In the genomic region with DNA sequence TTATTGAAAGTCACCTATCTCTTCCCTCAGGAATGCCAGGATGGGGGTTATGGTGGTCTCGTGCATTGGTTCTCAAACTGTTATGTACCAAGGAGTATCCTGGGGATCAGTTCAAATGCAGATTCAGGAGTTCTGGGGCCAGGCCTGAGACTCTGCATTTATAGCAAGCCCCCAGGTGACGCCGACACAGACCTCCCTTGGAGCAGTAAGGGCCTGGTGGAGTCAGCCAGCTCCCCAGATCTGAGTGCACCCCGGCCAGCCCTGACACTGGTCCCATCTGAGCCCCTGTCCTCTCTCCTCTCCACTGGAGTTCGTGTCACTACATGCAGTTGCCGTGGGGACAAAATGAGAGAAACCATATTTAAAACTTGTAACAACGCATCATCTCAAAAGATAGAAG, we compare ENCODE assay signal across 26 cellular contexts.
DNase-seq lines count a peak whose midpoint lies in the region; ATAC-seq, FAIRE-seq and TF ChIP-seq lines count a peak whose summit lies in the region.
"Had no signal": no experiment of that assay in that cellular context is flagged by ENCODE, and none has a peak within 500 bp of the region (broad histone marks: within the 10 kb centered on the region; RNA-seq: fewer than 3 reads in every experiment).

No MANE protein-coding gene starts in this region.

- peaks cover 45% of the 10 kb centered on the region for H3K4me1 ChIP-seq in A549
- H3K4me1 ChIP-seq in ascending aorta: peaks cover 23 to 56% of the 10 kb centered on the region in 2 donors
- peaks cover 39% of the 10 kb centered on the region for H3K4me1 ChIP-seq in lower lobe of right lung
- H3K4me1 ChIP-seq in smooth muscle cell (ENCODE audit: low read depth): peaks cover 53% of the 10 kb centered on the region
- H3K4me1 ChIP-seq: body of pancreas, Caco-2 had no signal

- DNase-seq in A549 (ENCODE audit: low read depth in 1 of 2, low spot score in 1 of 2): no peak
- DNase-seq in ascending aorta (ENCODE audit: low spot score in 2 of 2): no peak
- no peak for DNase-seq in lower lobe of right lung
- DNase-seq in smooth muscle cell (lab: John Stamatoyannopoulos, UW; ENCODE audit: unreplicated experiment): no peak
- no peak for DNase-seq in DMS79 (lab: John Stamatoyannopoulos, UW)
- no peak for DNase-seq in GDM1 (lab: John Stamatoyannopoulos, UW)
- DNase-seq in NCI-H510A (lab: John Stamatoyannopoulos, UW): no peak
- DNase-seq: activated CD4-positive, alpha-beta T cell treated with anti-CD3 and anti-CD28 coated beads, Interleukin-2, amount 10 ng/mL, durations not matched to agents 7 days and 5 days; activated naive CD4-positive, alpha-beta T cell; activated T-cell treated with anti-CD3 and anti-CD28 coated beads, Interleukin-2, amount 50 U/mL, for 72 hours; body of pancreas; C1 segment of cervical spinal cord; Caco-2; effector CD4-positive, alpha-beta T cell; GF-D8; naive B cell; NCI-H2171 treated with DMSO at 0.1 percent for 48 hours; NCI-H524 treated with DMSO at 0.1 percent for 48 hours; nucleus accumbens; SIG-M5; stimulated activated CD4-positive, alpha-beta T cell treated with anti-CD3 and anti-CD28 coated beads, Interleukin-4, amount 100 ng/mL, for 1 hour; SW 1271; T1000; testis had no signal

- TF ChIP-seq POLR2A in A549 (IDR thresholded peaks at IDR 0.05; ENCODE audit: low read length): no peak

- H4K20me1 ChIP-seq in smooth muscle cell (ENCODE audit: low read depth): no peaks in the 10 kb centered on the region

- H3K4me2 ChIP-seq in A549 (peak overlapping the region; percentile 34; the same call in 1 of the 3 replicates), smooth muscle cell (peak overlapping the region; percentile 72)
- H3K4me2 ChIP-seq: PC-9 had no signal

- TF ChIP-seq CTCF in A549 (IDR thresholded peaks at IDR 0.05): no peak
- no peak for TF ChIP-seq CTCF in ascending aorta (IDR thresholded peaks at IDR 0.05)
- TF ChIP-seq CTCF in lower lobe of right lung (IDR thresholded peaks at IDR 0.05): no peak
- no peak for TF ChIP-seq CTCF in smooth muscle cell (IDR thresholded peaks at IDR 0.05; ENCODE audit: borderline replicate concordance, insufficient read depth, poor library complexity, severe bottlenecking)

- H3K4me3 ChIP-seq in A549 (no peak overlapping the region), ascending aorta (no peak overlapping the region), lower lobe of right lung (no peak overlapping the region), smooth muscle cell (no peak overlapping the region)
- H3K4me3 ChIP-seq: body of pancreas, PC-9, testis had no signal

- CTCF ChIA-PET in A549 (lab: Yijun Ruan, JAX): interaction anchor here (1.1 to 1.5 kb wide), 5 partner anchors 8 to 198 kb away, joined by 3 to 5 read pairs (median 4); no protein-coding TSS in a partner anchor

- WGBS in A549 (ENCODE audit: missing lambda C conversion rate): 92% methylated on average over 7 of the region's 7 CpGs
- 92% methylated on average over 7 of the region's 7 CpGs for WGBS in smooth muscle cell (ENCODE audit: low lambda C conversion rate)

- no peak overlapping the region for H2AFZ ChIP-seq in smooth muscle cell (ENCODE audit: low read depth)
- H2AFZ ChIP-seq: PC-9 had no signal

- intact Hi-C loops in ascending aorta (cut with DNase I) (loop anchor here (2.0 kb wide), 1 partner anchor 15 kb away; no protein-coding TSS in a partner anchor), lower lobe of right lung (cut with DNase I) (loop anchor here (10.0 kb wide), 1 partner anchor 195 kb away; no protein-coding TSS in a partner anchor)

- ATAC-seq in A549 (no peak), lower lobe of right lung (no peak), HG03139 (IDR thresholded peaks at IDR 0.05; ENCODE audit: unreplicated experiment) (no peak)
- ATAC-seq: activated T-cell treated with anti-CD3 and anti-CD28 coated beads, Interleukin-2, amount 50 U/mL, for 72 hours; body of pancreas had no signal

- H3K79me2 ChIP-seq in smooth muscle cell (ENCODE audit: low read depth): peaks cover 41% of the 10 kb centered on the region

- H3K36me3 ChIP-seq in ascending aorta (peaks cover 0 to 4% of the 10 kb centered on the region in 2 donors), lower lobe of right lung (no peaks in the 10 kb centered on the region), smooth muscle cell (ENCODE audit: low read depth) (no peaks in the 10 kb centered on the region)

- FAIRE-seq in A549 (lab: Jason Lieb, UNC): no peak

- POLR2A ChIA-PET in A549 (lab: Yijun Ruan, JAX): interaction anchor here (0.5 to 1.4 kb wide), 2 partner anchors 113 to 116 kb away, joined by 3 to 4 read pairs; a partner anchor contains a TSS

- H3K27ac ChIP-seq in A549 (peak overlapping the region; percentile 68 to 84; a peak in 5 of 6 replicates), ascending aorta (peak overlapping the region; percentile 90 to 91), lower lobe of right lung (peak overlapping the region; percentile 9), smooth muscle cell (ENCODE audit: low read depth) (peak overlapping the region; percentile 92)
- H3K27ac ChIP-seq: PC-9, testis had no signal

- H3K27me3 ChIP-seq in ascending aorta (no peaks in the 10 kb centered on the region), lower lobe of right lung (ENCODE audit: low read depth) (no peaks in the 10 kb centered on the region), smooth muscle cell (ENCODE audit: low read depth) (no peaks in the 10 kb centered on the region)
- H3K27me3 ChIP-seq: body of pancreas, testis had no signal

- no peak for TF ChIP-seq EP300 in A549 (IDR thresholded peaks at IDR 0.05)

- H3F3A ChIP-seq in smooth muscle cell (ENCODE audit: low read depth): peaks cover 72% of the 10 kb centered on the region

- H3K9me3 ChIP-seq in A549 (no peaks in the 10 kb centered on the region), ascending aorta (no peaks in the 10 kb centered on the region), lower lobe of right lung (no peaks in the 10 kb centered on the region), smooth muscle cell (replicated peaks; ENCODE audit: low read depth) (no peaks in the 10 kb centered on the region)
- H3K9me3 ChIP-seq: body of pancreas, Caco-2, testis had no signal

- H3K9ac ChIP-seq in smooth muscle cell (ENCODE audit: low read depth): peak overlapping the region; percentile 62

- no peak for TF ChIP-seq RAD21 in A549 (conservative IDR thresholded peaks at IDR 0.05 in 1 of 2, IDR thresholded peaks at IDR 0.05 in 1 of 2)

TF ChIP-seq in A549, 52 proteins besides CTCF, POLR2A, EP300 and RAD21:
- TF ChIP-seq, protein P1, sequence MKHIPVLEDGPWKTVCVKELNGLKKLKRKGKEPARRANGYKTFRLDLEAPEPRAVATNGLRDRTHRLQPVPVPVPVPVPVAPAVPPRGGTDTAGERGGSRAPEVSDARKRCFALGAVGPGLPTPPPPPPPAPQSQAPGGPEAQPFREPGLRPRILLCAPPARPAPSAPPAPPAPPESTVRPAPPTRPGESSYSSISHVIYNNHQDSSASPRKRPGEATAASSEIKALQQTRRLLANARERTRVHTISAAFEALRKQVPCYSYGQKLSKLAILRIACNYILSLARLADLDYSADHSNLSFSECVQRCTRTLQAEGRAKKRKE (CRISPR knock-in tag; IDR thresholded peaks at IDR 0.05; ENCODE audit: low read depth): no peak
- TF ChIP-seq RCOR1 (IDR thresholded peaks at IDR 0.05; ENCODE audit: low read depth, low read length) (no peak), ESRRA (IDR thresholded peaks at IDR 0.05; ENCODE audit: borderline replicate concordance, low read length) (no peak), HDAC2 (IDR thresholded peaks at IDR 0.05) (no peak), TFCP2L1 (CRISPR knock-in tag; IDR thresholded peaks at IDR 0.05) (no peak), CHD2 (IDR thresholded peaks at IDR 0.05; ENCODE audit: low read length, partially characterized antibody) (no peak), BHLHE40 (IDR thresholded peaks at IDR 0.05; ENCODE audit: low read depth, low read length) (no peak), NR3C1 (IDR thresholded peaks at IDR 0.05) (no peak), KDM5A (IDR thresholded peaks at IDR 0.05) (no peak), ZC3H11A (IDR thresholded peaks at IDR 0.05) (no peak), JUNB (IDR thresholded peaks at IDR 0.05) (no peak)
- TF ChIP-seq, protein P2, sequence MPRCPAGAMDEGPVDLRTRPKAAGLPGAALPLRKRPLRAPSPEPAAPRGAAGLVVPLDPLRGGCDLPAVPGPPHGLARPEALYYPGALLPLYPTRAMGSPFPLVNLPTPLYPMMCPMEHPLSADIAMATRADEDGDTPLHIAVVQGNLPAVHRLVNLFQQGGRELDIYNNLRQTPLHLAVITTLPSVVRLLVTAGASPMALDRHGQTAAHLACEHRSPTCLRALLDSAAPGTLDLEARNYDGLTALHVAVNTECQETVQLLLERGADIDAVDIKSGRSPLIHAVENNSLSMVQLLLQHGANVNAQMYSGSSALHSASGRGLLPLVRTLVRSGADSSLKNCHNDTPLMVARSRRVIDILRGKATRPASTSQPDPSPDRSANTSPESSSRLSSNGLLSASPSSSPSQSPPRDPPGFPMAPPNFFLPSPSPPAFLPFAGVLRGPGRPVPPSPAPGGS (IDR thresholded peaks at IDR 0.05): no peak
- TF ChIP-seq, protein P3, sequence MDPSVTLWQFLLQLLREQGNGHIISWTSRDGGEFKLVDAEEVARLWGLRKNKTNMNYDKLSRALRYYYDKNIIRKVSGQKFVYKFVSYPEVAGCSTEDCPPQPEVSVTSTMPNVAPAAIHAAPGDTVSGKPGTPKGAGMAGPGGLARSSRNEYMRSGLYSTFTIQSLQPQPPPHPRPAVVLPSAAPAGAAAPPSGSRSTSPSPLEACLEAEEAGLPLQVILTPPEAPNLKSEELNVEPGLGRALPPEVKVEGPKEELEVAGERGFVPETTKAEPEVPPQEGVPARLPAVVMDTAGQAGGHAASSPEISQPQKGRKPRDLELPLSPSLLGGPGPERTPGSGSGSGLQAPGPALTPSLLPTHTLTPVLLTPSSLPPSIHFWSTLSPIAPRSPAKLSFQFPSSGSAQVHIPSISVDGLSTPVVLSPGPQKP (IDR thresholded peaks at IDR 0.05; ENCODE audit: low read depth, low read length): no peak
- TF ChIP-seq, protein P4, sequence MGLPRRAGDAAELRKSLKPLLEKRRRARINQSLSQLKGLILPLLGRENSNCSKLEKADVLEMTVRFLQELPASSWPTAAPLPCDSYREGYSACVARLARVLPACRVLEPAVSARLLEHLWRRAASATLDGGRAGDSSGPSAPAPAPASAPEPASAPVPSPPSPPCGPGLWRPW (IDR thresholded peaks at IDR 0.05): no peak

Comparison
In these comparisons a context has a peak if more than half of its experiments do, and no peak if none do; other contexts are left out.
1. H3K27ac ChIP-seq: peak in every context shown above with its lines; median percentile 92 in smooth muscle cell; 90 in ascending aorta; 76 in A549; 9 in lower lobe of right lung.